Comparison of ENCODE assay signal across 1 cellular context in the genomic region with DNA sequence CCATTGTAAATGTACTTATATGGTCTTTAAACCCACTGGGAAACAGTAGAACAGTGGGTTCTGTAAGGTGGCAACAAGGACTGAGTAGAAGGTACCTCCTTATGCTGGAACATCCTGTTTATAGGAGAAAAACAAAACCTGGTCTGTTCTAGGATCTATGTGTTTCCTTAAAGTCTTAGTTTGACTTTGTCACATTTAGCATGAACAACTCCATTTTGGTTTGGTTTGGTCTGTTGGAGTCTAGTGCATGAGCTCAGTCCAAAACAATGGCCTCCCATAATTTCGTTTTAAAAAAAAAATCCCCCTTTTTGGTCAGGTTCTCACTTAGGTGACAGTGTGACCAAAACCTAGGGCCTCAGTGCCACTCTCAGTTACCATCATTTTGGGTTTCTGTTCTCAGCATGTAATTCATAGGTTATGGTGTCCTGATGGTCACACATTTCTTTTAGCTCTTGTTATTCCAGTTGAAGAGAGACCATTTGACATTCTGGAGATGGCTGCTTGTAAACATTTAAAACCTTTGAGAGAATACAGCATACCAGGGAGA.
TF ChIP-seq lines count a peak whose summit lies in the region.

No MANE protein-coding gene starts in this region.

TF ChIP-seq in GM12878, 131 proteins besides CTCF, POLR2A, EP300 and RAD21:
- TF ChIP-seq NR2C2 (IDR thresholded peaks at IDR 0.05; ENCODE audit: borderline replicate concordance, control insufficient read depth, insufficient read length, low read depth) = no peak
- TF ChIP-seq, protein P1, sequence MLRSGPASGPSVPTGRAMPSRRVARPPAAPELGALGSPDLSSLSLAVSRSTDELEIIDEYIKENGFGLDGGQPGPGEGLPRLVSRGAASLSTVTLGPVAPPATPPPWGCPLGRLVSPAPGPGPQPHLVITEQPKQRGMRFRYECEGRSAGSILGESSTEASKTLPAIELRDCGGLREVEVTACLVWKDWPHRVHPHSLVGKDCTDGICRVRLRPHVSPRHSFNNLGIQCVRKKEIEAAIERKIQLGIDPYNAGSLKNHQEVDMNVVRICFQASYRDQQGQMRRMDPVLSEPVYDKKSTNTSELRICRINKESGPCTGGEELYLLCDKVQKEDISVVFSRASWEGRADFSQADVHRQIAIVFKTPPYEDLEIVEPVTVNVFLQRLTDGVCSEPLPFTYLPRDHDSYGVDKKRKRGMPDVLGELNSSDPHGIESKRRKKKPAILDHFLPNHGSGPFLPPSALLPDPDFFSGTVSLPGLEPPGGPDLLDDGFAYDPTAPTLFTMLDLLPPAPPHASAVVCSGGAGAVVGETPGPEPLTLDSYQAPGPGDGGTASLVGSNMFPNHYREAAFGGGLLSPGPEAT (IDR thresholded peaks at IDR 0.05; ENCODE audit: low read depth) = no peak
- TF ChIP-seq ZNF217 (IDR thresholded peaks at IDR 0.05) = no peak
- TF ChIP-seq SP1 (IDR thresholded peaks at IDR 0.05; ENCODE audit: low read depth, low read length) = no peak
- no peak for TF ChIP-seq CHD4 (IDR thresholded peaks at IDR 0.05)
- no peak for TF ChIP-seq IKZF2 (IDR thresholded peaks at IDR 0.05)
- no peak for TF ChIP-seq NBN (IDR thresholded peaks at IDR 0.05)
- TF ChIP-seq, protein P2, sequence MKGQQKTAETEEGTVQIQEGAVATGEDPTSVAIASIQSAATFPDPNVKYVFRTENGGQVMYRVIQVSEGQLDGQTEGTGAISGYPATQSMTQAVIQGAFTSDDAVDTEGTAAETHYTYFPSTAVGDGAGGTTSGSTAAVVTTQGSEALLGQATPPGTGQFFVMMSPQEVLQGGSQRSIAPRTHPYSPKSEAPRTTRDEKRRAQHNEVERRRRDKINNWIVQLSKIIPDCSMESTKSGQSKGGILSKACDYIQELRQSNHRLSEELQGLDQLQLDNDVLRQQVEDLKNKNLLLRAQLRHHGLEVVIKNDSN (IDR thresholded peaks at IDR 0.05; ENCODE audit: borderline replicate concordance, extremely low read length, insufficient read depth, low read depth, low read length) = no peak
- no peak for TF ChIP-seq ELK1 (IDR thresholded peaks at IDR 0.05; ENCODE audit: low read depth, low read length)
- TF ChIP-seq, protein P3, sequence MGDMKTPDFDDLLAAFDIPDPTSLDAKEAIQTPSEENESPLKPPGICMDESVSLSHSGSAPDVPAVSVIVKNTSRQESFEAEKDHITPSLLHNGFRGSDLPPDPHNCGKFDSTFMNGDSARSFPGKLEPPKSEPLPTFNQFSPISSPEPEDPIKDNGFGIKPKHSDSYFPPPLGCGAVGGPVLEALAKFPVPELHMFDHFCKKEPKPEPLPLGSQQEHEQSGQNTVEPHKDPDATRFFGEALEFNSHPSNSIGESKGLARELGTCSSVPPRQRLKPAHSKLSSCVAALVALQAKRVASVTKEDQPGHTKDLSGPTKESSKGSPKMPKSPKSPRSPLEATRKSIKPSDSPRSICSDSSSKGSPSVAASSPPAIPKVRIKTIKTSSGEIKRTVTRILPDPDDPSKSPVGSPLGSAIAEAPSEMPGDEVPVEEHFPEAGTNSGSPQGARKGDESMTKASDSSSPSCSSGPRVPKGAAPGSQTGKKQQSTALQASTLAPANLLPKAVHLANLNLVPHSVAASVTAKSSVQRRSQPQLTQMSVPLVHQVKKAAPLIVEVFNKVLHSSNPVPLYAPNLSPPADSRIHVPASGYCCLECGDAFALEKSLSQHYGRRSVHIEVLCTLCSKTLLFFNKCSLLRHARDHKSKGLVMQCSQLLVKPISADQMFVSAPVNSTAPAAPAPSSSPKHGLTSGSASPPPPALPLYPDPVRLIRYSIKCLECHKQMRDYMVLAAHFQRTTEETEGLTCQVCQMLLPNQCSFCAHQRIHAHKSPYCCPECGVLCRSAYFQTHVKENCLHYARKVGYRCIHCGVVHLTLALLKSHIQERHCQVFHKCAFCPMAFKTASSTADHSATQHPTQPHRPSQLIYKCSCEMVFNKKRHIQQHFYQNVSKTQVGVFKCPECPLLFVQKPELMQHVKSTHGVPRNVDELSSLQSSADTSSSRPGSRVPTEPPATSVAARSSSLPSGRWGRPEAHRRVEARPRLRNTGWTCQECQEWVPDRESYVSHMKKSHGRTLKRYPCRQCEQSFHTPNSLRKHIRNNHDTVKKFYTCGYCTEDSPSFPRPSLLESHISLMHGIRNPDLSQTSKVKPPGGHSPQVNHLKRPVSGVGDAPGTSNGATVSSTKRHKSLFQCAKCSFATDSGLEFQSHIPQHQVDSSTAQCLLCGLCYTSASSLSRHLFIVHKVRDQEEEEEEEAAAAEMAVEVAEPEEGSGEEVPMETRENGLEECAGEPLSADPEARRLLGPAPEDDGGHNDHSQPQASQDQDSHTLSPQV (IDR thresholded peaks at IDR 0.05) = peak; percentile 94
- TF ChIP-seq ZNF622 (IDR thresholded peaks at IDR 0.05) = no peak
- TF ChIP-seq, protein P4, sequence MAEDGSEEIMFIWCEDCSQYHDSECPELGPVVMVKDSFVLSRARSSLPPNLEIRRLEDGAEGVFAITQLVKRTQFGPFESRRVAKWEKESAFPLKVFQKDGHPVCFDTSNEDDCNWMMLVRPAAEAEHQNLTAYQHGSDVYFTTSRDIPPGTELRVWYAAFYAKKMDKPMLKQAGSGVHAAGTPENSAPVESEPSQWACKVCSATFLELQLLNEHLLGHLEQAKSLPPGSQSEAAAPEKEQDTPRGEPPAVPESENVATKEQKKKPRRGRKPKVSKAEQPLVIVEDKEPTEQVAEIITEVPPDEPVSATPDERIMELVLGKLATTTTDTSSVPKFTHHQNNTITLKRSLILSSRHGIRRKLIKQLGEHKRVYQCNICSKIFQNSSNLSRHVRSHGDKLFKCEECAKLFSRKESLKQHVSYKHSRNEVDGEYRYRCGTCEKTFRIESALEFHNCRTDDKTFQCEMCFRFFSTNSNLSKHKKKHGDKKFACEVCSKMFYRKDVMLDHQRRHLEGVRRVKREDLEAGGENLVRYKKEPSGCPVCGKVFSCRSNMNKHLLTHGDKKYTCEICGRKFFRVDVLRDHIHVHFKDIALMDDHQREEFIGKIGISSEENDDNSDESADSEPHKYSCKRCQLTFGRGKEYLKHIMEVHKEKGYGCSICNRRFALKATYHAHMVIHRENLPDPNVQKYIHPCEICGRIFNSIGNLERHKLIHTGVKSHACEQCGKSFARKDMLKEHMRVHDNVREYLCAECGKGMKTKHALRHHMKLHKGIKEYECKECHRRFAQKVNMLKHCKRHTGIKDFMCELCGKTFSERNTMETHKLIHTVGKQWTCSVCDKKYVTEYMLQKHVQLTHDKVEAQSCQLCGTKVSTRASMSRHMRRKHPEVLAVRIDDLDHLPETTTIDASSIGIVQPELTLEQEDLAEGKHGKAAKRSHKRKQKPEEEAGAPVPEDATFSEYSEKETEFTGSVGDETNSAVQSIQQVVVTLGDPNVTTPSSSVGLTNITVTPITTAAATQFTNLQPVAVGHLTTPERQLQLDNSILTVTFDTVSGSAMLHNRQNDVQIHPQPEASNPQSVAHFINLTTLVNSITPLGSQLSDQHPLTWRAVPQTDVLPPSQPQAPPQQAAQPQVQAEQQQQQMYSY (CRISPR knock-in tag; IDR thresholded peaks at IDR 0.05) = no peak
- TF ChIP-seq SIN3A (IDR thresholded peaks at IDR 0.05; ENCODE audit: low read depth, low read length) = no peak
- TF ChIP-seq, protein P5, sequence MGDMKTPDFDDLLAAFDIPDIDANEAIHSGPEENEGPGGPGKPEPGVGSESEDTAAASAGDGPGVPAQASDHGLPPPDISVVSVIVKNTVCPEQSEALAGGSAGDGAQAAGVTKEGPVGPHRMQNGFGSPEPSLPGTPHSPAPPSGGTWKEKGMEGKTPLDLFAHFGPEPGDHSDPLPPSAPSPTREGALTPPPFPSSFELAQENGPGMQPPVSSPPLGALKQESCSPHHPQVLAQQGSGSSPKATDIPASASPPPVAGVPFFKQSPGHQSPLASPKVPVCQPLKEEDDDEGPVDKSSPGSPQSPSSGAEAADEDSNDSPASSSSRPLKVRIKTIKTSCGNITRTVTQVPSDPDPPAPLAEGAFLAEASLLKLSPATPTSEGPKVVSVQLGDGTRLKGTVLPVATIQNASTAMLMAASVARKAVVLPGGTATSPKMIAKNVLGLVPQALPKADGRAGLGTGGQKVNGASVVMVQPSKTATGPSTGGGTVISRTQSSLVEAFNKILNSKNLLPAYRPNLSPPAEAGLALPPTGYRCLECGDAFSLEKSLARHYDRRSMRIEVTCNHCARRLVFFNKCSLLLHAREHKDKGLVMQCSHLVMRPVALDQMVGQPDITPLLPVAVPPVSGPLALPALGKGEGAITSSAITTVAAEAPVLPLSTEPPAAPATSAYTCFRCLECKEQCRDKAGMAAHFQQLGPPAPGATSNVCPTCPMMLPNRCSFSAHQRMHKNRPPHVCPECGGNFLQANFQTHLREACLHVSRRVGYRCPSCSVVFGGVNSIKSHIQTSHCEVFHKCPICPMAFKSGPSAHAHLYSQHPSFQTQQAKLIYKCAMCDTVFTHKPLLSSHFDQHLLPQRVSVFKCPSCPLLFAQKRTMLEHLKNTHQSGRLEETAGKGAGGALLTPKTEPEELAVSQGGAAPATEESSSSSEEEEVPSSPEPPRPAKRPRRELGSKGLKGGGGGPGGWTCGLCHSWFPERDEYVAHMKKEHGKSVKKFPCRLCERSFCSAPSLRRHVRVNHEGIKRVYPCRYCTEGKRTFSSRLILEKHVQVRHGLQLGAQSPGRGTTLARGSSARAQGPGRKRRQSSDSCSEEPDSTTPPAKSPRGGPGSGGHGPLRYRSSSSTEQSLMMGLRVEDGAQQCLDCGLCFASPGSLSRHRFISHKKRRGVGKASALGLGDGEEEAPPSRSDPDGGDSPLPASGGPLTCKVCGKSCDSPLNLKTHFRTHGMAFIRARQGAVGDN (IDR thresholded peaks at IDR 0.05) = peak; percentile 93
- TF ChIP-seq RUNX3 (IDR thresholded peaks at IDR 0.05; ENCODE audit: low read length) = 0 out of 2 replicates have a peak, but pooled peaks have one; percentile 24
- TF ChIP-seq, protein P6, sequence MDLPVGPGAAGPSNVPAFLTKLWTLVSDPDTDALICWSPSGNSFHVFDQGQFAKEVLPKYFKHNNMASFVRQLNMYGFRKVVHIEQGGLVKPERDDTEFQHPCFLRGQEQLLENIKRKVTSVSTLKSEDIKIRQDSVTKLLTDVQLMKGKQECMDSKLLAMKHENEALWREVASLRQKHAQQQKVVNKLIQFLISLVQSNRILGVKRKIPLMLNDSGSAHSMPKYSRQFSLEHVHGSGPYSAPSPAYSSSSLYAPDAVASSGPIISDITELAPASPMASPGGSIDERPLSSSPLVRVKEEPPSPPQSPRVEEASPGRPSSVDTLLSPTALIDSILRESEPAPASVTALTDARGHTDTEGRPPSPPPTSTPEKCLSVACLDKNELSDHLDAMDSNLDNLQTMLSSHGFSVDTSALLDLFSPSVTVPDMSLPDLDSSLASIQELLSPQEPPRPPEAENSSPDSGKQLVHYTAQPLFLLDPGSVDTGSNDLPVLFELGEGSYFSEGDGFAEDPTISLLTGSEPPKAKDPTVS (IDR thresholded peaks at IDR 0.05; ENCODE audit: low read depth, low read length) = no peak
